ENCODE assay signal across 11 cellular contexts in genomic region chr15:64110945-64111678, GRCh38. TPM values are rescaled to one million over a fixed set of nuclear protein-coding genes. Genes with fewer than 3 reads are reported as not detected.
DNase-seq lines count a peak whose midpoint lies in the region; ATAC-seq and TF ChIP-seq lines count a peak whose summit lies in the region.
"Had no signal": no experiment of that assay in that cellular context is flagged by ENCODE, and none has a peak within 500 bp of the region (broad histone marks: within the 10 kb centered on the region; RNA-seq: fewer than 3 reads in every experiment).

No MANE protein-coding gene starts in this region.

- TF ChIP-seq POLR2A in thyroid gland (IDR thresholded peaks at IDR 0.05), result no peak

- H3K27ac ChIP-seq in thyroid gland (peak overlapping the region; percentile 80 to 81 (median 81)), lower lobe of right lung (no peak overlapping the region)
- H3K27ac ChIP-seq: ascending aorta had no signal

- CTCF ChIA-PET in activated naive CD4-positive, alpha-beta T cell treated with anti-CD3 and anti-CD28 coated beads for 36 hours (lab: Charles Lee), result interaction anchor here (2.0 kb wide), 1 partner anchor 43 kb away, joined by 6 read pairs; no protein-coding TSS in a partner anchor

- ATAC-seq in activated naive CD4-positive, alpha-beta T cell treated with anti-CD3 and anti-CD28 coated beads, Interleukin-2, amount 50 U/mL, for 72 hours, result no peak
- ATAC-seq in HG03159 (IDR thresholded peaks at IDR 0.05; ENCODE audit: unreplicated experiment), result no peak
- ATAC-seq in HG03520 (IDR thresholded peaks at IDR 0.05; ENCODE audit: unreplicated experiment), result no peak
- no peak for ATAC-seq in lower lobe of right lung

- no peaks in the 10 kb centered on the region for H3K27me3 Mint-ChIP-seq in activated naive CD4-positive, alpha-beta T cell treated with anti-CD3 and anti-CD28 coated beads for 36 hours (ENCODE audit: low read depth)
- H3K27me3 Mint-ChIP-seq in immature natural killer cell (ENCODE audit: low read depth in 3 of 3), result peaks cover 0 to 2% (median 0%) of the 10 kb centered on the region in 3 donors

- intact Hi-C loops in activated naive CD4-positive, alpha-beta T cell treated with anti-CD3 and anti-CD28 coated beads for 36 hours (cut with micrococcal nuclease), result no loop called here
- intact Hi-C loops in thyroid gland (cut with DNase I), result no loop called here
- intact Hi-C loops in lower lobe of right lung (cut with DNase I), result no loop called here

- no peak for DNase-seq in activated naive CD4-positive, alpha-beta T cell treated with anti-CD3 and anti-CD28 coated beads, Interleukin-2, amount 50 U/mL, for 72 hours (ENCODE audit: low spot score in 2 of 2)
- no peak for DNase-seq in activated naive CD4-positive, alpha-beta T cell treated with anti-CD3 and anti-CD28 coated beads for 36 hours
- DNase-seq in MV-4-11 (lab: John Stamatoyannopoulos, UW), result peak; percentile 11
- DNase-seq in immature natural killer cell, result peak in 1 of 3 donors; percentile 13
- no peak for DNase-seq in thyroid gland
- no peak for DNase-seq in lower lobe of right lung
- DNase-seq: NCI-H524 treated with DMSO at 0.1 percent for 48 hours, SK-N-SH had no signal

- no peaks in the 10 kb centered on the region for H3K9me3 ChIP-seq in thyroid gland
- no peaks in the 10 kb centered on the region for H3K9me3 ChIP-seq in lower lobe of right lung
- H3K9me3 ChIP-seq: ascending aorta, SK-N-SH had no signal

- H3K9me3 Mint-ChIP-seq in activated naive CD4-positive, alpha-beta T cell treated with anti-CD3 and anti-CD28 coated beads, Interleukin-2, amount 50 U/mL, for 72 hours, result no peaks in the 10 kb centered on the region
- H3K9me3 Mint-ChIP-seq in activated naive CD4-positive, alpha-beta T cell treated with anti-CD3 and anti-CD28 coated beads for 36 hours, result no peaks in the 10 kb centered on the region
- no peaks in the 10 kb centered on the region for H3K9me3 Mint-ChIP-seq in immature natural killer cell

- H3K4me3 ChIP-seq in thyroid gland (replicated peaks in 1 of 3) (no peak overlapping the region), lower lobe of right lung (no peak overlapping the region)
- H3K4me3 ChIP-seq: ascending aorta had no signal

- peaks cover 0 to 15% of the 10 kb centered on the region in 2 donors for H3K36me3 Mint-ChIP-seq in activated naive CD4-positive, alpha-beta T cell treated with anti-CD3 and anti-CD28 coated beads, Interleukin-2, amount 50 U/mL, for 72 hours
- peaks cover 14% of the 10 kb centered on the region for H3K36me3 Mint-ChIP-seq in activated naive CD4-positive, alpha-beta T cell treated with anti-CD3 and anti-CD28 coated beads for 36 hours (ENCODE audit: low read depth)
- peaks cover 5 to 19% (median 10%) of the 10 kb centered on the region in 3 donors for H3K36me3 Mint-ChIP-seq in immature natural killer cell

- TF ChIP-seq CTCF in thyroid gland (IDR thresholded peaks at IDR 0.05) (no peak), lower lobe of right lung (IDR thresholded peaks at IDR 0.05) (no peak)

- H3K36me3 ChIP-seq in thyroid gland (peaks cover 3 to 28% of the 10 kb centered on the region in 2 donors), lower lobe of right lung (peaks cover 39% of the 10 kb centered on the region)

- peaks cover 59 to 80% of the 10 kb centered on the region in 2 donors for H3K4me1 ChIP-seq in thyroid gland
- peaks cover 65% of the 10 kb centered on the region for H3K4me1 ChIP-seq in lower lobe of right lung

- H3K4me1 Mint-ChIP-seq in activated naive CD4-positive, alpha-beta T cell treated with anti-CD3 and anti-CD28 coated beads for 36 hours (ENCODE audit: low read depth), result peaks cover 46% of the 10 kb centered on the region
- H3K4me1 Mint-ChIP-seq in immature natural killer cell, result peaks cover 39 to 53% of the 10 kb centered on the region in 2 donors

- 87 to 88% methylated on average over 3 of the region's 3 CpGs for WGBS in thyroid gland, 2 donors

- peak overlapping the region; percentile 19 to 32 for H3K27ac Mint-ChIP-seq in activated naive CD4-positive, alpha-beta T cell treated with anti-CD3 and anti-CD28 coated beads, Interleukin-2, amount 50 U/mL, for 72 hours
- no peak overlapping the region for H3K27ac Mint-ChIP-seq in activated naive CD4-positive, alpha-beta T cell treated with anti-CD3 and anti-CD28 coated beads for 36 hours
- H3K27ac Mint-ChIP-seq in immature natural killer cell, result peak overlapping the region; percentile 16 to 83 (median 52)

- no peak overlapping the region for H3K4me3 Mint-ChIP-seq in activated naive CD4-positive, alpha-beta T cell treated with anti-CD3 and anti-CD28 coated beads for 36 hours
- peak overlapping the region; percentile 28 to 72 (median 63) for H3K4me3 Mint-ChIP-seq in immature natural killer cell

- H3K27me3 ChIP-seq in thyroid gland, result no peaks in the 10 kb centered on the region
- no peaks in the 10 kb centered on the region for H3K27me3 ChIP-seq in lower lobe of right lung (ENCODE audit: low read depth)
- H3K27me3 ChIP-seq: ascending aorta had no signal

RNA-seq across cellular contexts. Expression of gene SNX1, which starts 15.3 kb away (rescaled TPM):
- 100 to 1,000 TPM in 1 of 2 donors, 10 to 100 TPM in 1; 58.8 to 128 TPM for total RNA-seq in activated naive CD4-positive, alpha-beta T cell treated with anti-CD3 and anti-CD28 coated beads, Interleukin-2, amount 50 U/mL, for 72 hours
- 10 to 100 TPM; 80.7 to 84.2 TPM for total RNA-seq in activated naive CD4-positive, alpha-beta T cell treated with anti-CD3 and anti-CD28 coated beads for 36 hours
- polyA plus RNA-seq in immature natural killer cell, result 10 to 100 TPM; 59.4 to 83.6 (median 82.2) TPM
- total RNA-seq in thyroid gland (100 to 1,000 TPM; 184 to 348 (median 211) TPM), lower lobe of right lung (157 TPM)

RNA-seq across cellular contexts. Expression of gene CIAO2A, which starts 17.5 kb away (rescaled TPM):
- total RNA-seq in activated naive CD4-positive, alpha-beta T cell treated with anti-CD3 and anti-CD28 coated beads, Interleukin-2, amount 50 U/mL, for 72 hours, result 10 to 100 TPM; 77.9 to 95.4 TPM
- total RNA-seq in activated naive CD4-positive, alpha-beta T cell treated with anti-CD3 and anti-CD28 coated beads for 36 hours, result 100 to 1,000 TPM; 105 TPM
- polyA plus RNA-seq in immature natural killer cell, result 100 to 1,000 TPM in 2 of 3 donors, 10 to 100 TPM in 1; 67.1 to 168 (median 102) TPM
- total RNA-seq in thyroid gland (100 to 1,000 TPM; 104 to 144 (median 129) TPM), lower lobe of right lung (56.3 TPM)

RNA-seq across cellular contexts. Expression of gene SNX22, which starts 40.4 kb away (rescaled TPM):
- total RNA-seq in activated naive CD4-positive, alpha-beta T cell treated with anti-CD3 and anti-CD28 coated beads, Interleukin-2, amount 50 U/mL, for 72 hours, result 1 to 10 TPM in 1 of 2 donors, under 1 TPM in 1; 0.16 to 1.7 TPM
- under 1 TPM; 0.19 to 0.47 TPM for total RNA-seq in activated naive CD4-positive, alpha-beta T cell treated with anti-CD3 and anti-CD28 coated beads for 36 hours
- polyA plus RNA-seq in immature natural killer cell, result 1 to 10 TPM in 2 of 3 donors, under 1 TPM in 1; 0.40 to 1.8 (median 1.3) TPM
- total RNA-seq in thyroid gland (100 to 1,000 TPM; 102 to 241 (median 123) TPM), lower lobe of right lung (17.4 TPM)

RNA-seq across cellular contexts. Expression of gene PPIB, which starts 51.7 kb away (rescaled TPM):
- 100 to 1,000 TPM; 167 to 264 TPM for total RNA-seq in activated naive CD4-positive, alpha-beta T cell treated with anti-CD3 and anti-CD28 coated beads, Interleukin-2, amount 50 U/mL, for 72 hours
- total RNA-seq in activated naive CD4-positive, alpha-beta T cell treated with anti-CD3 and anti-CD28 coated beads for 36 hours, result 100 to 1,000 TPM; 187 to 202 TPM
- polyA plus RNA-seq in immature natural killer cell, result 100 to 1,000 TPM; 865 to 973 (median 950) TPM
- total RNA-seq in thyroid gland (1,000 to 10,000 TPM; 1,046 to 3,819 (median 1,394) TPM), lower lobe of right lung (323 TPM)
